In genomic region chr12:123165537-123165936, GRCh38 we compare ENCODE assay signal across 1 cellular context.
TF ChIP-seq lines count a peak whose summit lies in the region.

No MANE protein-coding gene starts in this region.

TF ChIP-seq in HCT116, 20 proteins besides CTCF, POLR2A, EP300 and RAD21 (continued from another document):
- TF ChIP-seq CBX3 (IDR thresholded peaks at IDR 0.05; ENCODE audit: low read depth) (no peak), SP1 (IDR thresholded peaks at IDR 0.05; ENCODE audit: low read depth) (no peak), ZNF274 (IDR thresholded peaks at IDR 0.05; ENCODE audit: low read depth, low read length) (no peak), ZFX (IDR thresholded peaks at IDR 0.05) (no peak), SRF (IDR thresholded peaks at IDR 0.05; ENCODE audit: low read depth) (no peak), ATF3 (IDR thresholded peaks at IDR 0.05) (no peak), JUND (IDR thresholded peaks at IDR 0.05) (no peak), YY1 (IDR thresholded peaks at IDR 0.05; ENCODE audit: extremely low read depth, insufficient replicate concordance, low read depth, low read length) (no peak), EZH2 (IDR thresholded peaks at IDR 0.05) (no peak), TCF7L2 (IDR thresholded peaks at IDR 0.05; ENCODE audit: borderline replicate concordance, extremely low read depth, insufficient read depth, insufficient read length) (no peak)
